Comparison of ENCODE assay signal across 21 cellular contexts in the genomic region with DNA sequence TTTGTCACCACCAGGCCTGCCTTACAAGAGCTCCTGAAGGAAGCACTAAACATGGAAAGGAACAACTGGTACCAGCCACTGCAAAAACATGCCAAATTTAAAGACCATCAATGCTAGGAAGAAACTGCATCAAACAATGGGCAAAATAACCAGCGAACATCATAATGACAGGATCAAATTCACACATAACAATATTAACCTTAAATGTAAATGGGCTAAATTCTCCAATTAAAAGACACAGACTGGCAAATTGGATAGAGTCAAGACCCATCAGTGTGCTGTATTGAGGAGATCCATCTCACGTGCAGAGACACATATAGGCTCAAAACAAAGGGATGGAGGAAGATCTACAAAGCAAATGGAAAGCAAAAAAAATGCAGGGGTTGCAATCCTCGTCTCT. TPM values are rescaled to one million over a fixed set of nuclear protein-coding genes. Genes with fewer than 3 reads are reported as not detected.
"Had no signal": no experiment of that assay in that cellular context is flagged by ENCODE, and none has a peak within 500 bp of the region (broad histone marks: within the 10 kb centered on the region; RNA-seq: fewer than 3 reads in every experiment).

No MANE protein-coding gene starts in this region.

RNA-seq across cellular contexts. Expression of gene MAT1A, which starts 16.5 kb away (rescaled TPM):
- total RNA-seq: activated naive CD4-positive, alpha-beta T cell treated with anti-CD3 and anti-CD28 coated beads for 36 hours; activated naive CD4-positive, alpha-beta T cell treated with anti-CD3 and anti-CD28 coated beads, Interleukin-2, amount 50 U/mL, for 72 hours; activated naive CD8-positive, alpha-beta T cell treated with anti-CD3 and anti-CD28 coated beads for 36 hours; activated naive CD8-positive, alpha-beta T cell treated with anti-CD3 and anti-CD28 coated beads, Interleukin-2, amount 10 ng/mL, durations not matched to agents 7 days and 5 days; activated T-cell treated with anti-CD3 and anti-CD28 coated beads, Interleukin-2, amount 50 U/mL, for 72 hours; activated T-helper 1 cell treated with anti-CD3 and anti-CD28 coated beads, Interleukin-12 subunit alpha, Interleukin-12 subunit beta, Interleukin-2, Interleukin-4 antibody, amounts not matched to agents 30 ng/mL and 10 ng/mL and 1 ng/mL, durations not matched to agents 14 hours and 24 hours and 36 hours; activated T-helper 17 cell treated with anti-CD3 and anti-CD28 coated beads, Interleukin-2, amount 50 U/mL, for 72 hours; activated T-helper 2 cell treated with anti-CD3 and anti-CD28 coated beads, Interferon-gamma antibody, Interleukin-2, Interleukin-4, amounts not matched to agents 10 μg/mL and 5 μg/mL and 100 μg/mL, durations not matched to agents 14 hours and 24 hours and 36 hours; bronchial epithelial cell; cerebellum; chondrocyte had no signal
- polyA plus RNA-seq: aorta had no signal

RNA-seq across cellular contexts. Expression of gene DYDC1, which starts 50.6 kb away (rescaled TPM):
- total RNA-seq: activated naive CD4-positive, alpha-beta T cell treated with anti-CD3 and anti-CD28 coated beads for 36 hours; activated naive CD4-positive, alpha-beta T cell treated with anti-CD3 and anti-CD28 coated beads, Interleukin-2, amount 50 U/mL, for 72 hours; activated naive CD8-positive, alpha-beta T cell treated with anti-CD3 and anti-CD28 coated beads for 36 hours; activated naive CD8-positive, alpha-beta T cell treated with anti-CD3 and anti-CD28 coated beads, Interleukin-2, amount 10 ng/mL, durations not matched to agents 7 days and 5 days; activated T-cell treated with anti-CD3 and anti-CD28 coated beads, Interleukin-2, amount 50 U/mL, for 4 hours; activated T-cell treated with anti-CD3 and anti-CD28 coated beads, Interleukin-2, amount 50 U/mL, for 72 hours; activated T-helper 1 cell treated with anti-CD3 and anti-CD28 coated beads, Interleukin-12 subunit alpha, Interleukin-12 subunit beta, Interleukin-2, Interleukin-4 antibody, amounts not matched to agents 30 ng/mL and 10 ng/mL and 1 ng/mL, durations not matched to agents 14 hours and 24 hours and 36 hours; activated T-helper 17 cell treated with anti-CD3 and anti-CD28 coated beads, Interleukin-2, amount 50 U/mL, for 72 hours; activated T-helper 2 cell treated with anti-CD3 and anti-CD28 coated beads, Interferon-gamma antibody, Interleukin-2, Interleukin-4, amounts not matched to agents 10 μg/mL and 5 μg/mL and 100 μg/mL, durations not matched to agents 14 hours and 24 hours and 36 hours; adrenal gland; aorta; ascending aorta; astrocyte; body of pancreas; breast epithelium; bronchial epithelial cell; cardiac muscle cell; cardiac septum; cerebellum; chondrocyte had no signal
- polyA plus RNA-seq: adipose tissue, adrenal gland, aorta, cardiac muscle cell had no signal

RNA-seq across cellular contexts. Expression of gene DYDC2, which starts 50.6 kb away (rescaled TPM):
- total RNA-seq: activated naive CD4-positive, alpha-beta T cell treated with anti-CD3 and anti-CD28 coated beads for 36 hours; activated naive CD4-positive, alpha-beta T cell treated with anti-CD3 and anti-CD28 coated beads, Interleukin-2, amount 50 U/mL, for 72 hours; activated naive CD8-positive, alpha-beta T cell treated with anti-CD3 and anti-CD28 coated beads, Interleukin-2, amount 10 ng/mL, durations not matched to agents 7 days and 5 days; activated T-cell treated with anti-CD3 and anti-CD28 coated beads, Interleukin-2, amount 50 U/mL, for 4 hours; activated T-cell treated with anti-CD3 and anti-CD28 coated beads, Interleukin-2, amount 50 U/mL, for 72 hours; activated T-helper 1 cell treated with anti-CD3 and anti-CD28 coated beads, Interleukin-12 subunit alpha, Interleukin-12 subunit beta, Interleukin-2, Interleukin-4 antibody, amounts not matched to agents 30 ng/mL and 10 ng/mL and 1 ng/mL, durations not matched to agents 14 hours and 24 hours and 36 hours; activated T-helper 17 cell treated with anti-CD3 and anti-CD28 coated beads, Interleukin-2, amount 50 U/mL, for 72 hours; activated T-helper 2 cell treated with anti-CD3 and anti-CD28 coated beads, Interferon-gamma antibody, Interleukin-2, Interleukin-4, amounts not matched to agents 10 μg/mL and 5 μg/mL and 100 μg/mL, durations not matched to agents 14 hours and 24 hours and 36 hours; adrenal gland; aorta; ascending aorta; astrocyte; body of pancreas; bronchial epithelial cell; cardiac muscle cell; cardiac septum; chondrocyte had no signal
- polyA plus RNA-seq: adrenal gland, aorta had no signal
